ENCODE assay signal across 1 cellular context in the genomic region with DNA sequence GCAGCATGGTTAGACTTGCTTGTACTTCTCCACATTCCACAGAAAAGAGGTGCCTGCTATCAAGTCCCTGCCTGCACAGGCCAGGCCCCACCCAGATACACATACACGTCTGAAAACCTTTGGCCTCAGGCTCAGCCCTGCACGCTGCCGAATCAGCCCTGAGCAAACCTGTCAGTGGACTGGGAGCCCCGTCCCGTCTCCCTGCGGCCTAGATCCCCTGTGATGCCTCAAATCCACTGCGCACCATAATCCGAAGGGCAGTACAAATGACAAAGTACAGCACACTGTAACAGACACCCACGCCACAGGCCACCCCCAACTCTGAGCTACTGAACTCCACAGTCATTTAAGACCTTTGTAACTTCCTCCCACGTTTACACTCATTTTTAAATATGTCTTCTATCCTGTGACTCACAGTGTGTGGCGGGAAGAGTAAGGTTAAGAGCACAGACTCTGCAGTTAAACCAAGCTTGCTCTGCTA.
A peak's percentile ranks its signal among the peaks of the same experiment; 100 is the strongest.
TF ChIP-seq lines count a peak whose summit lies in the region.

No MANE protein-coding gene starts in this region.

TF ChIP-seq in IMR-90, 13 proteins besides CTCF, POLR2A, EP300 and RAD21:
- no peak for TF ChIP-seq CHD1 (IDR thresholded peaks at IDR 0.05; ENCODE audit: low read depth, low read length)
- TF ChIP-seq FOS (IDR thresholded peaks at IDR 0.05; ENCODE audit: low read depth, low read length) = peak; percentile 76
- TF ChIP-seq MXI1 (IDR thresholded peaks at IDR 0.05; ENCODE audit: borderline replicate concordance, low read depth, low read length) = no peak
- TF ChIP-seq RFX5 (IDR thresholded peaks at IDR 0.05; ENCODE audit: low read depth, low read length) = no peak
- TF ChIP-seq, protein P1, sequence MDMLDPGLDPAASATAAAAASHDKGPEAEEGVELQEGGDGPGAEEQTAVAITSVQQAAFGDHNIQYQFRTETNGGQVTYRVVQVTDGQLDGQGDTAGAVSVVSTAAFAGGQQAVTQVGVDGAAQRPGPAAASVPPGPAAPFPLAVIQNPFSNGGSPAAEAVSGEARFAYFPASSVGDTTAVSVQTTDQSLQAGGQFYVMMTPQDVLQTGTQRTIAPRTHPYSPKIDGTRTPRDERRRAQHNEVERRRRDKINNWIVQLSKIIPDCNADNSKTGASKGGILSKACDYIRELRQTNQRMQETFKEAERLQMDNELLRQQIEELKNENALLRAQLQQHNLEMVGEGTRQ (IDR thresholded peaks at IDR 0.05; ENCODE audit: low read depth, low read length) = no peak
- TF ChIP-seq CEBPB (IDR thresholded peaks at IDR 0.05; ENCODE audit: low read depth, low read length) = 0 out of 2 replicates have a peak, but pooled peaks have one; percentile 0
- 0 out of 2 replicates have a peak, but pooled peaks have one; percentile 1 for TF ChIP-seq MAFK (IDR thresholded peaks at IDR 0.05; ENCODE audit: low read depth, low read length)
- TF ChIP-seq, protein P2, sequence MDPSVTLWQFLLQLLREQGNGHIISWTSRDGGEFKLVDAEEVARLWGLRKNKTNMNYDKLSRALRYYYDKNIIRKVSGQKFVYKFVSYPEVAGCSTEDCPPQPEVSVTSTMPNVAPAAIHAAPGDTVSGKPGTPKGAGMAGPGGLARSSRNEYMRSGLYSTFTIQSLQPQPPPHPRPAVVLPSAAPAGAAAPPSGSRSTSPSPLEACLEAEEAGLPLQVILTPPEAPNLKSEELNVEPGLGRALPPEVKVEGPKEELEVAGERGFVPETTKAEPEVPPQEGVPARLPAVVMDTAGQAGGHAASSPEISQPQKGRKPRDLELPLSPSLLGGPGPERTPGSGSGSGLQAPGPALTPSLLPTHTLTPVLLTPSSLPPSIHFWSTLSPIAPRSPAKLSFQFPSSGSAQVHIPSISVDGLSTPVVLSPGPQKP (IDR thresholded peaks at IDR 0.05; ENCODE audit: borderline replicate concordance, low read depth, low read length) = no peak
- TF ChIP-seq MAZ (IDR thresholded peaks at IDR 0.05; ENCODE audit: borderline replicate concordance, low read depth, low read length) = no peak
- no peak for TF ChIP-seq NFE2L2 (IDR thresholded peaks at IDR 0.05; ENCODE audit: low read depth, low read length)
- TF ChIP-seq RCOR1 (IDR thresholded peaks at IDR 0.05; ENCODE audit: insufficient replicate concordance, low read length) = no peak
- 0 out of 2 replicates have a peak, but pooled peaks have one; percentile 10 for TF ChIP-seq BHLHE40 (IDR thresholded peaks at IDR 0.05; ENCODE audit: low read depth, low read length)
- TF ChIP-seq SMC3 (IDR thresholded peaks at IDR 0.05; ENCODE audit: low read depth, low read length) = no peak; the same call in 1 of the 2 replicates
